ENCODE assay signal across 11 cellular contexts in genomic region chr1:214404571-214405213, GRCh38.
A peak's percentile ranks its signal among the peaks of the same experiment; 100 is the strongest.
DNase-seq lines count a peak whose midpoint lies in the region; ATAC-seq, FAIRE-seq and TF ChIP-seq lines count a peak whose summit lies in the region.
"Had no signal": no experiment of that assay in that cellular context is flagged by ENCODE, and none has a peak within 500 bp of the region (broad histone marks: within the 10 kb centered on the region; RNA-seq: fewer than 3 reads in every experiment).

No MANE protein-coding gene starts in this region.

- no peaks in the 10 kb centered on the region for H3K36me3 Mint-ChIP-seq in T-helper 17 cell (ENCODE audit: low read depth)

- no CpG with 5 or more reads among the region's 9 CpGs for WGBS in trophoblast cell (ENCODE audit: extremely low coverage, insufficient coverage, insufficient read length)

- H4K8ac ChIP-seq in trophoblast cell (ENCODE audit: low read depth, low read length): no peak overlapping the region

- DNase-seq in NOMO-1 treated with DMSO at 0.1 percent for 48 hours (lab: John Stamatoyannopoulos, UW; ENCODE audit: unreplicated experiment) (peak; percentile 55), NOMO-1 treated with dmso at 0.1 percent for 144 hours (lab: John Stamatoyannopoulos, UW; ENCODE audit: unreplicated experiment) (no peak), bronchial epithelial cell (ENCODE audit: low read depth) (peak; percentile 98), trophoblast cell (no peak), uterus (no peak), OCI-LY7 (ENCODE audit: low spot score) (no peak), T-helper 17 cell (no peak)
- DNase-seq: NCI-H1105 had no signal

- intact Hi-C loops in uterus (cut with DNase I; ENCODE audit: low total_unique reads) (no loop called here), OCI-LY7 (cut with micrococcal nuclease; ENCODE audit: unreplicated experiment) (no loop called here)

- BruUV-seq in OCI-LY7 (replicated peaks; lab: Mats Ljungman, UMichigan): no TSS peak

- H3K79me2 ChIP-seq in trophoblast cell (ENCODE audit: control insufficient read depth, insufficient read depth, low read length, poor library complexity) (peaks cover 7% of the 10 kb centered on the region), OCI-LY7 (ENCODE audit: insufficient read depth, low read depth, low read length) (no peaks in the 10 kb centered on the region)

- H2AFZ ChIP-seq in trophoblast cell (ENCODE audit: insufficient read depth, low read length, poor library complexity) (no peak overlapping the region), OCI-LY7 (ENCODE audit: low read length) (no peak overlapping the region)

- H3K4me3 ChIP-seq in bronchial epithelial cell (ENCODE audit: low read depth, low read length) (no peak overlapping the region), trophoblast cell (ENCODE audit: low read depth, low read length) (no peak overlapping the region), uterus (no peak overlapping the region), OCI-LY7 (ENCODE audit: low read depth, low read length, poor library complexity, severe bottlenecking) (no peak overlapping the region)

- peak overlapping the region; percentile 37 for H4K12ac ChIP-seq in trophoblast cell (ENCODE audit: low read depth, low read length)

- H2AK5ac ChIP-seq in trophoblast cell (ENCODE audit: low read length): no peak overlapping the region

- no peak overlapping the region for H3K4me3 Mint-ChIP-seq in T-helper 17 cell

- peak overlapping the region; percentile 37 for H3K27ac ChIP-seq in trophoblast cell (ENCODE audit: low read depth, low read length)
- no peak overlapping the region for H3K27ac ChIP-seq in uterus
- no peak overlapping the region for H3K27ac ChIP-seq in OCI-LY7 (ENCODE audit: low read depth, low read length, poor library complexity, severe bottlenecking)
- H3K27ac ChIP-seq: VCaP had no signal

- FAIRE-seq in bronchial epithelial cell (lab: Jason Lieb, UNC): no peak
- FAIRE-seq: A204.1 had no signal

- CTCF ChIA-PET in OCI-LY7 (lab: Charles Lee; ENCODE audit: unreplicated experiment): no interaction called here

- H3K23ac ChIP-seq in trophoblast cell (ENCODE audit: low read length): no peak overlapping the region

- peak overlapping the region; percentile 22 for H2BK5ac ChIP-seq in trophoblast cell (ENCODE audit: low read depth, low read length, poor library complexity)

- H4K20me1 ChIP-seq in OCI-LY7 (ENCODE audit: insufficient read depth, low read length): no peaks in the 10 kb centered on the region

- H3K4me1 Mint-ChIP-seq in T-helper 17 cell: no peaks in the 10 kb centered on the region

- no peak overlapping the region for H3K9ac ChIP-seq in trophoblast cell (ENCODE audit: low read length)

- no peaks in the 10 kb centered on the region for H3K9me2 ChIP-seq in OCI-LY7 (ENCODE audit: insufficient read depth, low read length)

- ATAC-seq in HG03571 (IDR thresholded peaks at IDR 0.05; ENCODE audit: unreplicated experiment): peak; percentile 34
- ATAC-seq in T-helper 17 cell: no peak

- POLR2A ChIA-PET in OCI-LY7 (lab: Charles Lee): interaction anchor here (0.6 to 1.2 kb wide), 3 partner anchors 33 to 580 kb away, joined by 3 to 5 read pairs (median 3); no protein-coding TSS in a partner anchor

- H3K27me3 ChIP-seq in bronchial epithelial cell (ENCODE audit: control insufficient read depth, insufficient read depth, low read length): no peaks in the 10 kb centered on the region
- no peaks in the 10 kb centered on the region for H3K27me3 ChIP-seq in trophoblast cell (ENCODE audit: insufficient read depth, low read length)
- H3K27me3 ChIP-seq in uterus: no peaks in the 10 kb centered on the region

- H2BK120ac ChIP-seq in trophoblast cell (ENCODE audit: insufficient read depth, low read length, poor library complexity): no peak overlapping the region

- peaks cover 3% of the 10 kb centered on the region for H3K79me1 ChIP-seq in trophoblast cell (ENCODE audit: low read length)

- no peak for TF ChIP-seq CTCF in bronchial epithelial cell (IDR thresholded peaks at IDR 0.05; ENCODE audit: insufficient read depth, low read length, severe bottlenecking)
- TF ChIP-seq CTCF in uterus (IDR thresholded peaks at IDR 0.05): no peak
- TF ChIP-seq CTCF in OCI-LY7 (conservative IDR thresholded peaks at IDR 0.05; ENCODE audit: low read length): no peak

- H3K4ac ChIP-seq in trophoblast cell (ENCODE audit: low read depth, low read length): no peak overlapping the region

- H3K4me1 ChIP-seq in trophoblast cell (ENCODE audit: control insufficient read depth in 1 of 2, insufficient read depth in 2 of 2, low read length in 2 of 2): peaks cover 12 to 13% of the 10 kb centered on the region in 2 experiments
- no peaks in the 10 kb centered on the region for H3K4me1 ChIP-seq in uterus
- H3K4me1 ChIP-seq in OCI-LY7 (ENCODE audit: insufficient read depth, low read length, poor library complexity, severe bottlenecking): no peaks in the 10 kb centered on the region

- peaks cover 7% of the 10 kb centered on the region for H3K27me3 Mint-ChIP-seq in T-helper 17 cell

- H3K4me2 ChIP-seq in trophoblast cell (ENCODE audit: low read length): no peak overlapping the region
- no peak overlapping the region for H3K4me2 ChIP-seq in OCI-LY7 (ENCODE audit: low read length)

- no peak overlapping the region for H2BK12ac ChIP-seq in trophoblast cell (ENCODE audit: low read length)

- H4K91ac ChIP-seq in trophoblast cell (ENCODE audit: low read depth, low read length): no peak overlapping the region

- TF ChIP-seq POLR2A in uterus (IDR thresholded peaks at IDR 0.05): no peak

- no peak overlapping the region for H3K27ac Mint-ChIP-seq in T-helper 17 cell

- H3K18ac ChIP-seq in trophoblast cell (ENCODE audit: low read length): peak overlapping the region; percentile 76

- H3K9me3 ChIP-seq in trophoblast cell (ENCODE audit: insufficient read depth, low read depth, low read length) (no peaks in the 10 kb centered on the region), uterus (no peaks in the 10 kb centered on the region), OCI-LY7 (ENCODE audit: low read length) (no peaks in the 10 kb centered on the region), T-helper 17 cell (ENCODE audit: control insufficient read depth, low read length, poor library complexity, severe bottlenecking) (no peaks in the 10 kb centered on the region)

- no peak overlapping the region for H3K14ac ChIP-seq in trophoblast cell (ENCODE audit: low read length)

- H3K36me3 ChIP-seq in bronchial epithelial cell (ENCODE audit: control insufficient read depth, insufficient read depth, low read length): peaks cover 17% of the 10 kb centered on the region
- H3K36me3 ChIP-seq in trophoblast cell (ENCODE audit: control insufficient read depth in 1 of 2, insufficient read depth in 2 of 2, low read length in 2 of 2): peaks cover 4 to 29% of the 10 kb centered on the region in 2 experiments
- no peaks in the 10 kb centered on the region for H3K36me3 ChIP-seq in uterus
- H3K36me3 ChIP-seq in OCI-LY7 (ENCODE audit: insufficient read depth, low read length): no peaks in the 10 kb centered on the region

Comparison
In these comparisons a context has a peak if more than half of its experiments do, and no peak if none do; other contexts are left out.
1. DNase-seq: peak in NOMO-1 treated with DMSO at 0.1 percent for 48 hours (single experiment) and bronchial epithelial cell (single experiment); none in NOMO-1 treated with dmso at 0.1 percent for 144 hours (single experiment), trophoblast cell (0 of 2), uterus (0 of 2), OCI-LY7 (single experiment) and T-helper 17 cell (0 of 3).